ENCODE assay signal across 1 cellular context in the genomic region with DNA sequence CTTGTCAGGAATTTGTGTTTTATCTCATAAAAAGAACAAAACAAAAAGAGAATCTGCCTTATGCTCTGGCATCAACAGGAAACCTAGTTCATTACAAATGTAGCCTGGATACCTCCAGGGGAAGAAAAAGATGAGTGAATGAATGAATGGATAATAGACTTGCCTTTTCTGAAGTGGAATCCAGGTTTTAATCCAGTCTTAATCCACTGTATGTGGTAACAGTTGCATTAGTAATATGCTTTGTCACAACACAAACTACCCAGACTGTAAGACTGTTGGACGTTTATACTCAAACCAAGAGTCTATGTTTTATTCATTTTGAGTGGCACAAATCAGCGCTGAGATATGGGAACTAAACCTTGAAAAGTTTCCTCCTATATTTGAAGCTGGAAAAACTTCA.
TF ChIP-seq lines count a peak whose summit lies in the region.

No MANE protein-coding gene starts in this region.

TF ChIP-seq in HepG2, 621 proteins besides CTCF, POLR2A, EP300 and RAD21 (continued from another document):
- TF ChIP-seq, protein P1, sequence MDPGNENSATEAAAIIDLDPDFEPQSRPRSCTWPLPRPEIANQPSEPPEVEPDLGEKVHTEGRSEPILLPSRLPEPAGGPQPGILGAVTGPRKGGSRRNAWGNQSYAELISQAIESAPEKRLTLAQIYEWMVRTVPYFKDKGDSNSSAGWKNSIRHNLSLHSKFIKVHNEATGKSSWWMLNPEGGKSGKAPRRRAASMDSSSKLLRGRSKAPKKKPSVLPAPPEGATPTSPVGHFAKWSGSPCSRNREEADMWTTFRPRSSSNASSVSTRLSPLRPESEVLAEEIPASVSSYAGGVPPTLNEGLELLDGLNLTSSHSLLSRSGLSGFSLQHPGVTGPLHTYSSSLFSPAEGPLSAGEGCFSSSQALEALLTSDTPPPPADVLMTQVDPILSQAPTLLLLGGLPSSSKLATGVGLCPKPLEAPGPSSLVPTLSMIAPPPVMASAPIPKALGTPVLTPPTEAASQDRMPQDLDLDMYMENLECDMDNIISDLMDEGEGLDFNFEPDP (CRISPR knock-in tag; conservative IDR thresholded peaks at IDR 0.05) = no peak
- TF ChIP-seq ETV6 (CRISPR knock-in tag; conservative IDR thresholded peaks at IDR 0.05) = no peak
- no peak for TF ChIP-seq CREB1 (IDR thresholded peaks at IDR 0.05)
- TF ChIP-seq CREB1 (CRISPR knock-in tag; IDR thresholded peaks at IDR 0.05) = no peak
- TF ChIP-seq, protein P2, sequence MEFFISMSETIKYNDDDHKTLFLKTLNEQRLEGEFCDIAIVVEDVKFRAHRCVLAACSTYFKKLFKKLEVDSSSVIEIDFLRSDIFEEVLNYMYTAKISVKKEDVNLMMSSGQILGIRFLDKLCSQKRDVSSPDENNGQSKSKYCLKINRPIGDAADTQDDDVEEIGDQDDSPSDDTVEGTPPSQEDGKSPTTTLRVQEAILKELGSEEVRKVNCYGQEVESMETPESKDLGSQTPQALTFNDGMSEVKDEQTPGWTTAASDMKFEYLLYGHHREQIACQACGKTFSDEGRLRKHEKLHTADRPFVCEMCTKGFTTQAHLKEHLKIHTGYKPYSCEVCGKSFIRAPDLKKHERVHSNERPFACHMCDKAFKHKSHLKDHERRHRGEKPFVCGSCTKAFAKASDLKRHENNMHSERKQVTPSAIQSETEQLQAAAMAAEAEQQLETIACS (CRISPR knock-in tag; IDR thresholded peaks at IDR 0.05) = no peak
- no peak for TF ChIP-seq SIN3A (IDR thresholded peaks at IDR 0.05; ENCODE audit: borderline replicate concordance, low read depth, low read length)
- TF ChIP-seq, protein P3, sequence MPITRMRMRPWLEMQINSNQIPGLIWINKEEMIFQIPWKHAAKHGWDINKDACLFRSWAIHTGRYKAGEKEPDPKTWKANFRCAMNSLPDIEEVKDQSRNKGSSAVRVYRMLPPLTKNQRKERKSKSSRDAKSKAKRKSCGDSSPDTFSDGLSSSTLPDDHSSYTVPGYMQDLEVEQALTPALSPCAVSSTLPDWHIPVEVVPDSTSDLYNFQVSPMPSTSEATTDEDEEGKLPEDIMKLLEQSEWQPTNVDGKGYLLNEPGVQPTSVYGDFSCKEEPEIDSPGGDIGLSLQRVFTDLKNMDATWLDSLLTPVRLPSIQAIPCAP (CRISPR knock-in tag; IDR thresholded peaks at IDR 0.05; ENCODE audit: low read depth) = no peak
- no peak for TF ChIP-seq ZNF143 (CRISPR knock-in tag; IDR thresholded peaks at IDR 0.05)
- TF ChIP-seq SALL2 (CRISPR knock-in tag; IDR thresholded peaks at IDR 0.05) = no peak
- TF ChIP-seq, protein P4, sequence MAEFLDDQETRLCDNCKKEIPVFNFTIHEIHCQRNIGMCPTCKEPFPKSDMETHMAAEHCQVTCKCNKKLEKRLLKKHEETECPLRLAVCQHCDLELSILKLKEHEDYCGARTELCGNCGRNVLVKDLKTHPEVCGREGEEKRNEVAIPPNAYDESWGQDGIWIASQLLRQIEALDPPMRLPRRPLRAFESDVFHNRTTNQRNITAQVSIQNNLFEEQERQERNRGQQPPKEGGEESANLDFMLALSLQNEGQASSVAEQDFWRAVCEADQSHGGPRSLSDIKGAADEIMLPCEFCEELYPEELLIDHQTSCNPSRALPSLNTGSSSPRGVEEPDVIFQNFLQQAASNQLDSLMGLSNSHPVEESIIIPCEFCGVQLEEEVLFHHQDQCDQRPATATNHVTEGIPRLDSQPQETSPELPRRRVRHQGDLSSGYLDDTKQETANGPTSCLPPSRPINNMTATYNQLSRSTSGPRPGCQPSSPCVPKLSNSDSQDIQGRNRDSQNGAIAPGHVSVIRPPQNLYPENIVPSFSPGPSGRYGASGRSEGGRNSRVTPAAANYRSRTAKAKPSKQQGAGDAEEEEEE (CRISPR knock-in tag; IDR thresholded peaks at IDR 0.05; ENCODE audit: borderline replicate concordance) = no peak
- TF ChIP-seq ZNF777 (CRISPR knock-in tag; IDR thresholded peaks at IDR 0.05) = no peak
- TF ChIP-seq, protein P5, sequence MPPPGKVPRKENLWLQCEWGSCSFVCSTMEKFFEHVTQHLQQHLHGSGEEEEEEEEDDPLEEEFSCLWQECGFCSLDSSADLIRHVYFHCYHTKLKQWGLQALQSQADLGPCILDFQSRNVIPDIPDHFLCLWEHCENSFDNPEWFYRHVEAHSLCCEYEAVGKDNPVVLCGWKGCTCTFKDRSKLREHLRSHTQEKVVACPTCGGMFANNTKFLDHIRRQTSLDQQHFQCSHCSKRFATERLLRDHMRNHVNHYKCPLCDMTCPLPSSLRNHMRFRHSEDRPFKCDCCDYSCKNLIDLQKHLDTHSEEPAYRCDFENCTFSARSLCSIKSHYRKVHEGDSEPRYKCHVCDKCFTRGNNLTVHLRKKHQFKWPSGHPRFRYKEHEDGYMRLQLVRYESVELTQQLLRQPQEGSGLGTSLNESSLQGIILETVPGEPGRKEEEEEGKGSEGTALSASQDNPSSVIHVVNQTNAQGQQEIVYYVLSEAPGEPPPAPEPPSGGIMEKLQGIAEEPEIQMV (CRISPR knock-in tag; IDR thresholded peaks at IDR 0.05; ENCODE audit: low read depth) = no peak
- no peak for TF ChIP-seq EED (CRISPR knock-in tag; IDR thresholded peaks at IDR 0.05)
- no peak for TF ChIP-seq ATM (IDR thresholded peaks at IDR 0.05; ENCODE audit: borderline replicate concordance)
- TF ChIP-seq, protein P6, sequence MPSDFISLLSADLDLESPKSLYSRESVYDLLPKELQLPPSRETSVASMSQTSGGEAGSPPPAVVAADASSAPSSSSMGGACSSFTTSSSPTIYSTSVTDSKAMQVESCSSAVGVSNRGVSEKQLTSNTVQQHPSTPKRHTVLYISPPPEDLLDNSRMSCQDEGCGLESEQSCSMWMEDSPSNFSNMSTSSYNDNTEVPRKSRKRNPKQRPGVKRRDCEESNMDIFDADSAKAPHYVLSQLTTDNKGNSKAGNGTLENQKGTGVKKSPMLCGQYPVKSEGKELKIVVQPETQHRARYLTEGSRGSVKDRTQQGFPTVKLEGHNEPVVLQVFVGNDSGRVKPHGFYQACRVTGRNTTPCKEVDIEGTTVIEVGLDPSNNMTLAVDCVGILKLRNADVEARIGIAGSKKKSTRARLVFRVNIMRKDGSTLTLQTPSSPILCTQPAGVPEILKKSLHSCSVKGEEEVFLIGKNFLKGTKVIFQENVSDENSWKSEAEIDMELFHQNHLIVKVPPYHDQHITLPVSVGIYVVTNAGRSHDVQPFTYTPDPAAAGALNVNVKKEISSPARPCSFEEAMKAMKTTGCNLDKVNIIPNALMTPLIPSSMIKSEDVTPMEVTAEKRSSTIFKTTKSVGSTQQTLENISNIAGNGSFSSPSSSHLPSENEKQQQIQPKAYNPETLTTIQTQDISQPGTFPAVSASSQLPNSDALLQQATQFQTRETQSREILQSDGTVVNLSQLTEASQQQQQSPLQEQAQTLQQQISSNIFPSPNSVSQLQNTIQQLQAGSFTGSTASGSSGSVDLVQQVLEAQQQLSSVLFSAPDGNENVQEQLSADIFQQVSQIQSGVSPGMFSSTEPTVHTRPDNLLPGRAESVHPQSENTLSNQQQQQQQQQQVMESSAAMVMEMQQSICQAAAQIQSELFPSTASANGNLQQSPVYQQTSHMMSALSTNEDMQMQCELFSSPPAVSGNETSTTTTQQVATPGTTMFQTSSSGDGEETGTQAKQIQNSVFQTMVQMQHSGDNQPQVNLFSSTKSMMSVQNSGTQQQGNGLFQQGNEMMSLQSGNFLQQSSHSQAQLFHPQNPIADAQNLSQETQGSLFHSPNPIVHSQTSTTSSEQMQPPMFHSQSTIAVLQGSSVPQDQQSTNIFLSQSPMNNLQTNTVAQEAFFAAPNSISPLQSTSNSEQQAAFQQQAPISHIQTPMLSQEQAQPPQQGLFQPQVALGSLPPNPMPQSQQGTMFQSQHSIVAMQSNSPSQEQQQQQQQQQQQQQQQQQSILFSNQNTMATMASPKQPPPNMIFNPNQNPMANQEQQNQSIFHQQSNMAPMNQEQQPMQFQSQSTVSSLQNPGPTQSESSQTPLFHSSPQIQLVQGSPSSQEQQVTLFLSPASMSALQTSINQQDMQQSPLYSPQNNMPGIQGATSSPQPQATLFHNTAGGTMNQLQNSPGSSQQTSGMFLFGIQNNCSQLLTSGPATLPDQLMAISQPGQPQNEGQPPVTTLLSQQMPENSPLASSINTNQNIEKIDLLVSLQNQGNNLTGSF (CRISPR knock-in tag; IDR thresholded peaks at IDR 0.05) = no peak
- TF ChIP-seq ZFP82 (CRISPR knock-in tag; IDR thresholded peaks at IDR 0.05; ENCODE audit: borderline replicate concordance) = no peak
- no peak for TF ChIP-seq PRPF4 (IDR thresholded peaks at IDR 0.05; ENCODE audit: low read depth, low read length, poor library complexity, severe bottlenecking)
TF ChIP-seq in HepG2: peak in this region for 0.
